In the genomic region with DNA sequence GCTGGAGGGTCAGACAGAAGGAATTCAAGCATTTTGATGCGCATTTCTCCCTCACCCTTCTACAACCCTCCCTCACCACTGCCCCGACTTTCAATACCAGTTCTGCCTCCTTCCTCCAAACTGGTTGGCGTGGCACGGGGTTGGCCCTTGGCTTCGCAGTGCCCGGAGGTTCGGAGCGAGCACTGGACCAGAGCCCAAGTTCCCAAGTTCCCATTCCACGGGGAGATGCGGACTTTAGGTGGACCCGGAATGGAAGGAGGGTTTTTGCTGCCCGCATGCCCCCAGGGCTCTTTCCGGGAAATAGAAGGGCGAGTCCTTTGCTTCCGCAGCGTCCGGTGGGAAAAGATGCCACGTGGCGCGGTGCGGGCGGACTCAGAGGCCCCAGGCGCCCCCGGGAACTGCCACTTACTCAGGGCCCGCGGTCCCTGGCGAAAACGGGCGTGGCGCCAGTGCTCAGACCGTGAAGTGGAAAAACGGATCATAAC, we compare ENCODE assay signal across 16 cellular contexts. TPM values are rescaled to one million over a fixed set of nuclear protein-coding genes. Genes with fewer than 3 reads are reported as not detected.
A peak's percentile ranks its signal among the peaks of the same experiment; 100 is the strongest.
DNase-seq lines count a peak whose midpoint lies in the region; ATAC-seq and TF ChIP-seq lines count a peak whose summit lies in the region.
"Had no signal": no experiment of that assay in that cellular context is flagged by ENCODE, and none has a peak within 500 bp of the region (broad histone marks: within the 10 kb centered on the region; RNA-seq: fewer than 3 reads in every experiment).

No MANE protein-coding gene starts in this region.

- H2BK120ac ChIP-seq in IMR-90 (ENCODE audit: low read depth, low read length) (no peak overlapping the region), neuronal stem cell (ENCODE audit: low read depth, low read length) (no peak overlapping the region)

- no peak overlapping the region for H3K14ac ChIP-seq in IMR-90 (replicated peaks; ENCODE audit: low read depth, low read length)
- H3K14ac ChIP-seq in neuronal stem cell (ENCODE audit: low read length) = no peak overlapping the region

- H3K27me3 ChIP-seq in BLaER1 treated with 17β-estradiol and CSF1 and Interleukin-3, amounts not matched to agents 10 nM and 100 nM = peaks cover 58 to 68% (median 67%) of the 10 kb centered on the region in 11 experiments
- H3K27me3 ChIP-seq in IMR-90 (ENCODE audit: control insufficient read depth, insufficient read depth, low read length) (peaks cover 58% of the 10 kb centered on the region), fibroblast of lung (ENCODE audit: control insufficient read depth, insufficient read depth, low read length) (peaks cover 29% of the 10 kb centered on the region), neuronal stem cell (ENCODE audit: control insufficient read depth in 3 of 3, insufficient read depth in 3 of 3, low read depth in 1 of 3, low read length in 3 of 3) (peaks cover 28 to 80% (median 60%) of the 10 kb centered on the region in 3 experiments)

- DNase-seq in IMR-90 (no peak), fibroblast of lung (ENCODE audit: low read depth in 2 of 2) (no peak), neuronal stem cell (ENCODE audit: low spot score) (no peak), putamen (ENCODE audit: low spot score) (no peak), HEK293T (ENCODE audit: extremely low spot score) (no peak), iPS-NIHi7 (ENCODE audit: extremely low spot score) (no peak), HPDE6-E6E7 (ENCODE audit: extremely low spot score) (no peak)
- DNase-seq: activated CD4-positive, alpha-beta T cell treated with anti-CD3 and anti-CD28 coated beads for 48 hours; activated naive CD4-positive, alpha-beta T cell treated with anti-CD3 and anti-CD28 coated beads for 36 hours; DMS153; effector CD8-positive, alpha-beta T cell; KBM-7; SJCRH30; stimulated activated naive CD8-positive, alpha-beta T cell treated with anti-CD3 and anti-CD28 coated beads, Interleukin-15, Interleukin-2, amounts not matched to agents 100 U/mL and 50 U/mL, for 24 hours had no signal

- WGBS in IMR-90 (ENCODE audit: extremely low coverage in 2 of 2, insufficient read length in 1 of 2), 2 experiments = 36% methylated on average over 8 of the region's 32 CpGs; no CpG with 5 or more reads in 1 of the 2 experiments
- no CpG with 5 or more reads among the region's 32 CpGs for WGBS in neuronal stem cell (ENCODE audit: extremely low coverage in 2 of 2, insufficient read length in 2 of 2, insufficient replicate concordance in 1 of 2), 2 donors

- in situ Hi-C loops in IMR-90 (cut with MboI; ENCODE audit: low sequenced_read_pairs) = no loop called here

- H3K27ac ChIP-seq in BLaER1 treated with 17β-estradiol and CSF1 and Interleukin-3, amounts not matched to agents 10 nM and 100 nM = no peak overlapping the region
- H3K27ac ChIP-seq in IMR-90 (ENCODE audit: insufficient read depth, low read length) (no peak overlapping the region), fibroblast of lung (ENCODE audit: insufficient read depth, low read length) (no peak overlapping the region), neuronal stem cell (replicated peaks; ENCODE audit: low read length) (no peak overlapping the region)
- H3K27ac ChIP-seq: SJCRH30 had no signal

- H3K18ac ChIP-seq in IMR-90 (ENCODE audit: low read depth, low read length) = no peak overlapping the region
- peak overlapping the region; percentile 44 for H3K18ac ChIP-seq in neuronal stem cell (ENCODE audit: low read length)

- peak overlapping the region; percentile 40 to 78 (median 59); a peak in 21 of 22 replicates for H3K4me2 ChIP-seq in BLaER1 treated with 17β-estradiol and CSF1 and Interleukin-3, amounts not matched to agents 10 nM and 100 nM
- H3K4me2 ChIP-seq in IMR-90 (ENCODE audit: low read depth, low read length) (no peak overlapping the region; the same call in 1 of the 2 replicates), fibroblast of lung (ENCODE audit: extremely low read depth, insufficient read depth, low read length) (peak overlapping the region; percentile 27), neuronal stem cell (ENCODE audit: insufficient read depth, low read length, poor library complexity, severe bottlenecking) (peak overlapping the region; percentile 57)

- dilution Hi-C loops in IMR-90 (cut with HindIII; ENCODE audit: low sequenced_read_pairs, unreplicated experiment) = no loop called here

- H2BK5ac ChIP-seq in IMR-90 (ENCODE audit: low read depth, low read length, poor library complexity, severe bottlenecking) (no peak overlapping the region), neuronal stem cell (ENCODE audit: low read length) (peak overlapping the region; percentile 8)

- H2BK20ac ChIP-seq in IMR-90 (ENCODE audit: low read depth, low read length) = no peak overlapping the region

- H4K20me1 ChIP-seq in BLaER1 treated with 17β-estradiol and CSF1 and Interleukin-3, amounts not matched to agents 10 nM and 100 nM = no peaks in the 10 kb centered on the region
- no peaks in the 10 kb centered on the region; the same call in 1 of the 2 replicates for H4K20me1 ChIP-seq in IMR-90 (ENCODE audit: insufficient read depth, low read length)
- no peaks in the 10 kb centered on the region for H4K20me1 ChIP-seq in fibroblast of lung (ENCODE audit: control insufficient read depth, extremely low read depth, insufficient read depth, low read length)

- no peak overlapping the region for H4K91ac ChIP-seq in IMR-90 (ENCODE audit: insufficient read depth, low read depth, low read length)
- H4K91ac ChIP-seq in neuronal stem cell (ENCODE audit: low read depth, low read length, poor library complexity) = no peak overlapping the region

- no peak overlapping the region for H2BK15ac ChIP-seq in IMR-90 (ENCODE audit: low read depth, low read length)
- peak overlapping the region; percentile 78 for H2BK15ac ChIP-seq in neuronal stem cell (ENCODE audit: low read length)

- no peak for ATAC-seq in IMR-90 (ENCODE audit: low read depth)
- ATAC-seq: stimulated activated naive CD8-positive, alpha-beta T cell treated with anti-CD3 and anti-CD28 coated beads, Interleukin-15, Interleukin-2, amounts not matched to agents 100 U/mL and 50 U/mL, for 24 hours had no signal

- CTCF ChIA-PET in IMR-90 (lab: Yijun Ruan, JAX) (no interaction called here), HEK293T (lab: Yijun Ruan, JAX) (no interaction called here)

- no peak overlapping the region for H3K4ac ChIP-seq in IMR-90 (ENCODE audit: low read depth, low read length)
- H3K4ac ChIP-seq in neuronal stem cell (ENCODE audit: low read length) = no peak overlapping the region

- intact Hi-C loops in IMR-90 (cut with micrococcal nuclease) = no loop called here

- H3K9ac ChIP-seq in BLaER1 treated with 17β-estradiol and CSF1 and Interleukin-3, amounts not matched to agents 10 nM and 100 nM = no peak overlapping the region
- H3K9ac ChIP-seq in IMR-90 (ENCODE audit: low read depth, low read length) = no peak overlapping the region
- no peak overlapping the region for H3K9ac ChIP-seq in fibroblast of lung (ENCODE audit: insufficient read depth, low read length)
- H3K9ac ChIP-seq in neuronal stem cell (ENCODE audit: low read depth, low read length, poor library complexity) = peak overlapping the region; percentile 38

- peak overlapping the region; percentile 7 to 49 (median 26); a peak in 13 of 20 replicates for H3K4me3 ChIP-seq in BLaER1 treated with 17β-estradiol and CSF1 and Interleukin-3, amounts not matched to agents 10 nM and 100 nM
- H3K4me3 ChIP-seq in IMR-90 (ENCODE audit: insufficient read depth, low read depth, low read length) (no peak overlapping the region), fibroblast of lung (replicated peaks in 1 of 4; ENCODE audit: control extremely low read depth in 1 of 4, insufficient read depth in 1 of 4, low read depth in 3 of 4, low read length in 4 of 4) (no peak overlapping the region), neuronal stem cell (ENCODE audit: low read length in 2 of 2) (no peak overlapping the region)
- H3K4me3 ChIP-seq: SJCRH30 had no signal

- no peak overlapping the region for H4K5ac ChIP-seq in IMR-90 (ENCODE audit: low read depth, low read length)

- H4K8ac ChIP-seq in IMR-90 (ENCODE audit: low read depth in 2 of 2, low read length in 2 of 2) (no peak overlapping the region), neuronal stem cell (ENCODE audit: low read depth, low read length) (no peak overlapping the region)

- TF ChIP-seq CTCF in IMR-90 (conservative IDR thresholded peaks at IDR 0.05; ENCODE audit: low read depth, low read length) (no peak), fibroblast of lung (conservative IDR thresholded peaks at IDR 0.05 in 1 of 2, IDR thresholded peaks at IDR 0.05 in 1 of 2; ENCODE audit: low read depth in 1 of 2, low read length in 2 of 2) (no peak)

- H3K79me1 ChIP-seq in IMR-90 (ENCODE audit: low read depth in 1 of 2, low read length in 2 of 2) (no peaks in the 10 kb centered on the region), neuronal stem cell (ENCODE audit: low read depth, low read length) (no peaks in the 10 kb centered on the region)

- peak overlapping the region; percentile 43 for H2AK9ac ChIP-seq in IMR-90 (replicated peaks; ENCODE audit: low read depth, low read length, poor library complexity)

- no peak overlapping the region for H2BK12ac ChIP-seq in neuronal stem cell (ENCODE audit: low read length)

- H3K23ac ChIP-seq in IMR-90 (ENCODE audit: low read depth, low read length) (no peak overlapping the region), neuronal stem cell (ENCODE audit: low read depth, low read length, poor library complexity) (no peak overlapping the region)

- H2AFZ ChIP-seq in IMR-90 (replicated peaks; ENCODE audit: low read length, poor library complexity) (peak overlapping the region; percentile 40), fibroblast of lung (ENCODE audit: low read length) (no peak overlapping the region), neuronal stem cell (ENCODE audit: low read length) (no peak overlapping the region)

- TF ChIP-seq POLR2A in IMR-90 (IDR thresholded peaks at IDR 0.05; ENCODE audit: low read depth, low read length) = no peak

- H3K4me1 ChIP-seq in BLaER1 treated with 17β-estradiol and CSF1 and Interleukin-3, amounts not matched to agents 10 nM and 100 nM = peaks cover 17 to 34% (median 29%) of the 10 kb centered on the region in 10 experiments; a peak in 19 of 20 replicates
- H3K4me1 ChIP-seq in IMR-90 (ENCODE audit: control insufficient read depth, insufficient read depth, low read length) (no peaks in the 10 kb centered on the region), fibroblast of lung (ENCODE audit: control insufficient read depth, extremely low read depth, insufficient read depth, low read length) (no peaks in the 10 kb centered on the region), neuronal stem cell (ENCODE audit: control insufficient read depth in 2 of 2, insufficient read depth in 1 of 2, low read depth in 1 of 2, low read length in 2 of 2) (peaks cover 0 to 17% of the 10 kb centered on the region in 2 donors)
- H3K4me1 ChIP-seq: SJCRH30 had no signal

- no peaks in the 10 kb centered on the region for H3K36me3 ChIP-seq in BLaER1 treated with 17β-estradiol and CSF1 and Interleukin-3, amounts not matched to agents 10 nM and 100 nM
- H3K36me3 ChIP-seq in IMR-90 (ENCODE audit: control insufficient read depth, insufficient read depth, low read length) = no peaks in the 10 kb centered on the region
- no peaks in the 10 kb centered on the region for H3K36me3 ChIP-seq in fibroblast of lung (ENCODE audit: control insufficient read depth, insufficient read depth, low read length)
- no peaks in the 10 kb centered on the region for H3K36me3 ChIP-seq in neuronal stem cell (replicated peaks in 1 of 2; ENCODE audit: control insufficient read depth in 2 of 2, insufficient read depth in 2 of 2, low read length in 2 of 2)
- H3K36me3 ChIP-seq: SJCRH30 had no signal

- POLR2A ChIA-PET in IMR-90 (lab: Charles Lee; ENCODE audit: unreplicated experiment) = no interaction called here
- POLR2A ChIA-PET in HEK293T (lab: Yijun Ruan, JAX) = no interaction called here

- no peaks in the 10 kb centered on the region for H3K9me1 ChIP-seq in IMR-90 (ENCODE audit: insufficient read depth, low read length)

- no TSS peak for BruUV-seq in IMR-90 (replicated peaks; lab: Mats Ljungman, UMichigan)

- no peak for TF ChIP-seq RAD21 in IMR-90 (IDR thresholded peaks at IDR 0.05; ENCODE audit: low read length)

- H3K9me3 ChIP-seq in BLaER1 treated with 17β-estradiol and CSF1 and Interleukin-3, amounts not matched to agents 10 nM and 100 nM (replicated peaks in 1 of 11) = peaks cover 32 to 49% (median 44%) of the 10 kb centered on the region in 11 experiments
- H3K9me3 ChIP-seq in IMR-90 (ENCODE audit: control insufficient read depth, insufficient read depth, low read length) (peaks cover 5% of the 10 kb centered on the region; the same call in 1 of the 2 replicates), fibroblast of lung (ENCODE audit: control insufficient read depth, insufficient read depth, low read depth, low read length) (no peaks in the 10 kb centered on the region), neuronal stem cell (replicated peaks in 1 of 2; ENCODE audit: control insufficient read depth in 2 of 2, insufficient read depth in 1 of 2, low read depth in 1 of 2, low read length in 2 of 2) (peaks cover 0 to 7% of the 10 kb centered on the region in 2 donors)
- H3K9me3 ChIP-seq: SJCRH30 had no signal

- H2AK5ac ChIP-seq in IMR-90 (ENCODE audit: low read depth, low read length) (no peak overlapping the region), neuronal stem cell (ENCODE audit: low read depth, low read length) (peak overlapping the region; percentile 81)

- H3K56ac ChIP-seq in IMR-90 (ENCODE audit: extremely low read depth, insufficient read depth, low read length) = no peak overlapping the region

- H3K79me2 ChIP-seq in fibroblast of lung (ENCODE audit: control insufficient read depth, insufficient read depth, low read length) = no peaks in the 10 kb centered on the region

RNA-seq across cellular contexts. Expression of a gene that starts 8.0 kb away (rescaled TPM):
- total RNA-seq in IMR-90 (2012; rRNA removed) (under 0.01 TPM in 1 of 2 replicates, not detected in the other), fibroblast of lung (2.1 and 2.6 TPM in 2 replicates)
- polyA plus RNA-seq in IMR-90 (2012; rRNA removed) (0.06 TPM in 1 of 2 replicates, not detected in the other), fibroblast of lung (0.92 and 19.3 TPM in 2 replicates)
- polyA plus RNA-seq in IMR-90 (2012; cell fraction: cytosol; rRNA removed) = 0.02 TPM in 2 replicates
- polyA plus RNA-seq in IMR-90 (2012; cell fraction: nucleus; rRNA removed; ENCODE audit: low replicate concordance) = 0.04 TPM in 1 of 2 replicates, not detected in the other
- polyA plus RNA-seq in fibroblast of lung (2012) = 0.31 and 10.2 TPM in 2 replicates
- 2.5 TPM in 1 of 2 replicates, not detected in the other for polyA minus RNA-seq in fibroblast of lung (ENCODE audit: low replicate concordance)
- 6.5 TPM for polyA plus RNA-seq in neuronal stem cell (2013, experiment 1 of 2)
- polyA plus RNA-seq in neuronal stem cell (2013, experiment 2 of 2) = 6.4 TPM
- total RNA-seq: activated naive CD4-positive, alpha-beta T cell treated with anti-CD3 and anti-CD28 coated beads for 36 hours; omental fat pad; SJCRH30 had no signal

Comparison
In these comparisons a context has a peak if more than half of its experiments do, and no peak if none do; other contexts are left out.
1. H3K4me3 ChIP-seq: peak in BLaER1 treated with 17β-estradiol and CSF1 and Interleukin-3, amounts not matched to agents 10 nM and 100 nM (10 of 10); none in IMR-90 (single experiment), fibroblast of lung (0 of 4) and neuronal stem cell (0 of 2).